In genomic region chr18:47149457-47150028, GRCh38 we compare ENCODE assay signal across 8 cellular contexts. TPM values are rescaled to one million over a fixed set of nuclear protein-coding genes. Genes with fewer than 3 reads are reported as not detected.
A peak's percentile ranks its signal among the peaks of the same experiment; 100 is the strongest.
DNase-seq lines count a peak whose midpoint lies in the region; ATAC-seq and TF ChIP-seq lines count a peak whose summit lies in the region.

No MANE protein-coding gene starts in this region.

- CTCF ChIA-PET in CD4-positive, alpha-beta T cell (lab: Charles Lee) = no interaction called here

- TF ChIP-seq CTCF in CD4-positive, alpha-beta T cell (IDR thresholded peaks at IDR 0.05) = no peak

- peaks cover 14% of the 10 kb centered on the region for H3K36me3 Mint-ChIP-seq in CD4-positive, alpha-beta T cell (ENCODE audit: low read depth)
- H3K36me3 Mint-ChIP-seq in stimulated activated memory B cell treated with anti-CD40 and anti-IgM and Interleukin-4, amounts not matched to agents 10 μg/mL and 1 μg/mL and 100 μg/mL, for 72 hours = peaks cover 17% of the 10 kb centered on the region

- peaks cover 69% of the 10 kb centered on the region for H3K4me1 Mint-ChIP-seq in CD4-positive, alpha-beta T cell (ENCODE audit: low read depth)
- peaks cover 57% of the 10 kb centered on the region for H3K4me1 Mint-ChIP-seq in stimulated activated memory B cell treated with anti-CD40 and anti-IgM and Interleukin-4, amounts not matched to agents 10 μg/mL and 1 μg/mL and 100 μg/mL, for 72 hours

- H3K27me3 ChIP-seq in CD4-positive, alpha-beta T cell (ENCODE audit: control insufficient read depth, insufficient read depth, low read length) = no peaks in the 10 kb centered on the region
- H3K27me3 ChIP-seq in adipocyte (replicated peaks; ENCODE audit: control insufficient read depth, insufficient read depth, low read length) = no peaks in the 10 kb centered on the region

- DNase-seq in CD4-positive, alpha-beta T cell = no peak
- DNase-seq in HuH-7 (ENCODE audit: low spot score) (peak; percentile 5), adipocyte (ENCODE audit: low read depth) (no peak), iPS-NIHi7 (ENCODE audit: extremely low spot score) (peak; percentile 28), SKM-1 treated with dmso at 0.1 percent for 144 hours (lab: John Stamatoyannopoulos, UW; ENCODE audit: unreplicated experiment) (no peak)

- H3K4me3 Mint-ChIP-seq in CD4-positive, alpha-beta T cell = peak overlapping the region; percentile 98
- H3K4me3 Mint-ChIP-seq in stimulated activated memory B cell treated with anti-CD40 and anti-IgM and Interleukin-4, amounts not matched to agents 10 μg/mL and 1 μg/mL and 100 μg/mL, for 72 hours = peak overlapping the region; percentile 91

- intact Hi-C loops in CD4-positive, alpha-beta T cell (cut with DNase I, micrococcal nuclease) = loop anchor here in 1 of 2 experiments (2.0 to 10.0 kb wide), 3 partner anchors 27 to 785 kb away; partner anchors contain the start of genes IER3IP1, KATNAL2, PIAS2 and SMAD2

- peak overlapping the region; percentile 76 for H3K27ac ChIP-seq in CD4-positive, alpha-beta T cell (ENCODE audit: low read depth, low read length)

- H3K9me3 ChIP-seq in CD4-positive, alpha-beta T cell (ENCODE audit: control insufficient read depth, low read length) = no peaks in the 10 kb centered on the region
- H3K9me3 ChIP-seq in adipocyte (ENCODE audit: control insufficient read depth, low read length) = no peaks in the 10 kb centered on the region

- no peak for ATAC-seq in CD4-positive, alpha-beta T cell (ENCODE audit: poor library complexity)
- ATAC-seq in stimulated activated memory B cell treated with anti-CD40 and anti-IgM and Interleukin-4, amounts not matched to agents 10 μg/mL and 1 μg/mL and 100 μg/mL, for 72 hours = no peak
- ATAC-seq in GM18868 (IDR thresholded peaks at IDR 0.05; ENCODE audit: unreplicated experiment) (no peak), GM18870 (IDR thresholded peaks at IDR 0.05; ENCODE audit: unreplicated experiment) (no peak)

- H3K4me1 ChIP-seq in adipocyte (ENCODE audit: control insufficient read depth, insufficient read depth, low read length) = peaks cover 19% of the 10 kb centered on the region

- H3K27me3 Mint-ChIP-seq in CD4-positive, alpha-beta T cell = no peaks in the 10 kb centered on the region
- no peaks in the 10 kb centered on the region for H3K27me3 Mint-ChIP-seq in stimulated activated memory B cell treated with anti-CD40 and anti-IgM and Interleukin-4, amounts not matched to agents 10 μg/mL and 1 μg/mL and 100 μg/mL, for 72 hours

- no peaks in the 10 kb centered on the region for H3K9me3 Mint-ChIP-seq in CD4-positive, alpha-beta T cell
- H3K9me3 Mint-ChIP-seq in stimulated activated memory B cell treated with anti-CD40 and anti-IgM and Interleukin-4, amounts not matched to agents 10 μg/mL and 1 μg/mL and 100 μg/mL, for 72 hours = no peaks in the 10 kb centered on the region

- peaks cover 13% of the 10 kb centered on the region for H3K36me3 ChIP-seq in adipocyte (ENCODE audit: control insufficient read depth, insufficient read depth, low read length, severe bottlenecking)

- POLR2A ChIA-PET in CD4-positive, alpha-beta T cell (lab: Charles Lee) = interaction anchor here (0.6 to 2.2 kb wide), 5 partner anchors 14 to 781 kb away, joined by 3 to 19 read pairs (median 3); partner anchors contain the start of genes KATNAL2 and PIAS2

- peak overlapping the region; percentile 93 for H3K4me3 ChIP-seq in adipocyte (ENCODE audit: low read length)

- peak overlapping the region; percentile 93 for H3K9ac ChIP-seq in adipocyte (ENCODE audit: low read length)

- peak overlapping the region; percentile 95 for H3K27ac Mint-ChIP-seq in CD4-positive, alpha-beta T cell
- peak overlapping the region; percentile 84 for H3K27ac Mint-ChIP-seq in stimulated activated memory B cell treated with anti-CD40 and anti-IgM and Interleukin-4, amounts not matched to agents 10 μg/mL and 1 μg/mL and 100 μg/mL, for 72 hours

RNA-seq across cellular contexts. Expression of gene HDHD2, which starts 0.8 kb away (rescaled TPM):
- total RNA-seq in CD4-positive, alpha-beta T cell = 1 to 10 TPM; 7.3 to 8.9 TPM

RNA-seq across cellular contexts. Expression of gene IER3IP1, which starts 26.6 kb away (rescaled TPM):
- 1 to 10 TPM; 1.5 to 2.3 TPM for total RNA-seq in CD4-positive, alpha-beta T cell

Comparison
In these comparisons a context has a peak if more than half of its experiments do, and no peak if none do; other contexts are left out.
1. DNase-seq: peak in HuH-7 (single experiment) and iPS-NIHi7 (single experiment); none in CD4-positive, alpha-beta T cell (0 of 10), adipocyte (single experiment) and SKM-1 treated with dmso at 0.1 percent for 144 hours (single experiment).